In the genomic region with DNA sequence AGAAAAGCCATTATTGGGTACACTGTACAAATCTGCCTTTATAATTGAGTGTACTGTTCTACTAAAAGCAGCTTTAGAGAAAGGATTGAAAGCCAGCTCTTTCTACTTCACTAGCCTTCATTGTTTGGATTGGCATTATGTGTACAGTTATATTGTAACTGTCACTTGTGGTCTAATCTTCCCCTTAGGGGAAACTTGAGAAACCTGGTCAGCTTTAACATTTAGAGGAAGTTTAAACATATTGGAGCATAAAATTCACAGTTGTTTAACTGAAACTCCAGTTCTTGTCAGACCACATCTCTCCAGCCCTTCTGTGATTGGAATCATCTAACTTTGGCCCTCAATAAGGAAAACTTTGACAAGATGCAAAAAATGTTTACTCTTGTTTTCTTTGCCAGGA, we compare ENCODE assay signal across 8 cellular contexts. TPM values are rescaled to one million over a fixed set of nuclear protein-coding genes. Genes with fewer than 3 reads are reported as not detected.
A peak's percentile ranks its signal among the peaks of the same experiment; 100 is the strongest.
DNase-seq lines count a peak whose midpoint lies in the region; ATAC-seq, FAIRE-seq and TF ChIP-seq lines count a peak whose summit lies in the region.

No MANE protein-coding gene starts in this region.

- TF ChIP-seq POLR2A in NB4 (IDR thresholded peaks at IDR 0.05; ENCODE audit: extremely low read depth, insufficient read length) (no peak), esophagus squamous epithelium (IDR thresholded peaks at IDR 0.05) (no peak), vagina (IDR thresholded peaks at IDR 0.05) (no peak)

- intact Hi-C loops in esophagus squamous epithelium (cut with DNase I), result no loop called here
- intact Hi-C loops in vagina (cut with DNase I), result no loop called here

- no peak for FAIRE-seq in urothelium cell line (lab: Jason Lieb, UNC)

- peak overlapping the region; percentile 47 for H3K4me3 ChIP-seq in NB4 (ENCODE audit: low read depth, low read length)
- H3K4me3 ChIP-seq in esophagus squamous epithelium, result no peak overlapping the region
- H3K4me3 ChIP-seq in vagina, result peak overlapping the region in 1 of 2 donors; percentile 1

- H3K27me3 ChIP-seq in esophagus squamous epithelium (no peaks in the 10 kb centered on the region), vagina (no peaks in the 10 kb centered on the region)

- ATAC-seq in GM21576 (IDR thresholded peaks at IDR 0.05; ENCODE audit: unreplicated experiment), result peak; percentile 47

- peak overlapping the region in 3 of 4 donors; percentile 26 to 46 (median 35) for H3K27ac ChIP-seq in esophagus squamous epithelium
- H3K27ac ChIP-seq in vagina, result peak overlapping the region; percentile 63

- DNase-seq in GM10266 (ENCODE audit: extremely low spot score), result peak; percentile 28
- DNase-seq in NB4 (ENCODE audit: low read depth), result peak; percentile 79
- no peak for DNase-seq in esophagus squamous epithelium (lab: John Stamatoyannopoulos, UW)
- no peak for DNase-seq in vagina (ENCODE audit: extremely low spot score in 2 of 2)
- no peak for DNase-seq in DMS79 (lab: John Stamatoyannopoulos, UW)
- no peak for DNase-seq in RKO (ENCODE audit: low spot score)
- no peak for DNase-seq in urothelium cell line (ENCODE audit: low spot score)

- peaks cover 4 to 94% (median 25%) of the 10 kb centered on the region in 3 donors for H3K4me1 ChIP-seq in esophagus squamous epithelium
- H3K4me1 ChIP-seq in vagina, result peaks cover 96% of the 10 kb centered on the region

- TF ChIP-seq CTCF in GM10266 (IDR thresholded peaks at IDR 0.05; ENCODE audit: control insufficient read depth, insufficient read depth, low read depth, missing control alignments) (no peak), NB4 (IDR thresholded peaks at IDR 0.05; ENCODE audit: low read depth, low read length) (no peak), esophagus squamous epithelium (IDR thresholded peaks at IDR 0.05) (no peak), vagina (IDR thresholded peaks at IDR 0.05) (no peak)

- H3K9me3 ChIP-seq in esophagus squamous epithelium (no peaks in the 10 kb centered on the region), vagina (no peaks in the 10 kb centered on the region)

- H3K36me3 ChIP-seq in esophagus squamous epithelium (no peaks in the 10 kb centered on the region), vagina (peaks cover 0 to 8% of the 10 kb centered on the region in 2 donors)

RNA-seq across cellular contexts. Expression of gene PIK3R1, which starts 24.6 kb away (rescaled TPM):
- total RNA-seq in esophagus squamous epithelium (100 to 1,000 TPM in 1 of 4 donors, 10 to 100 TPM in 3; 15.9 to 114 (median 40.8) TPM), vagina (134 TPM)

Comparison
In these comparisons a context has a peak if more than half of its experiments do, and no peak if none do; other contexts are left out.
1. DNase-seq: peak in GM10266 (single experiment) and NB4 (single experiment); none in esophagus squamous epithelium (single experiment), vagina (0 of 2), DMS79 (single experiment), RKO (single experiment) and urothelium cell line (single experiment).